ENCODE assay signal across 25 cellular contexts in the genomic region with DNA sequence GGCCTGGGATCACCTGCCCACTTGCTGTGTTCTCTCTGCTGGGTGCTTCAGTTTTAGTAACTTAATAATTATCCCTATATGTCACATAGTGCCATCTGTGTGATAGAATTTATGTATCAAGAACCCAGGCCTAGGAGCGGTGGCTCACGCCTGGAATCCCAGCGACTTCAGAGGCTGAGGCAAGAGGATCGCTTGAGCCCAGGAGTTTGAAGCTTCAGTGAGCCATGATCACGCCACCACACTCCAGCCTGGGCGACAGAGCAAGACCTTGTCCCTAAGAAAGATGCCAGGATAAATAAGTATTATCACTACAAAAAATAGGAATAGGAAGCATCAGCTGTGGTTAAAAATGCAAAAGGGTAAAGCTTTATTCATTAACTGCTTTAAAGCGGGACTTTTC.
A peak's percentile ranks its signal among the peaks of the same experiment; 100 is the strongest.
DNase-seq lines count a peak whose midpoint lies in the region; ATAC-seq, FAIRE-seq and TF ChIP-seq lines count a peak whose summit lies in the region.
"Had no signal": no experiment of that assay in that cellular context is flagged by ENCODE, and none has a peak within 500 bp of the region (broad histone marks: within the 10 kb centered on the region; RNA-seq: fewer than 3 reads in every experiment).

No MANE protein-coding gene starts in this region.

- H3K36me3 Mint-ChIP-seq in activated naive CD4-positive, alpha-beta T cell treated with anti-CD3 and anti-CD28 coated beads, Interleukin-2, amount 50 U/mL, for 72 hours = peaks cover 0 to 6% of the 10 kb centered on the region in 2 donors
- H3K36me3 Mint-ChIP-seq in immature natural killer cell = peaks cover 0 to 4% (median 0%) of the 10 kb centered on the region in 3 donors

- H3K4me3 Mint-ChIP-seq in immature natural killer cell = no peak overlapping the region
- H3K4me3 Mint-ChIP-seq: CD4-positive, alpha-beta T cell had no signal

- no peak for DNase-seq in activated naive CD4-positive, alpha-beta T cell treated with anti-CD3 and anti-CD28 coated beads, Interleukin-2, amount 50 U/mL, for 72 hours (ENCODE audit: low spot score in 2 of 2)
- no peak for DNase-seq in activated naive CD4-positive, alpha-beta T cell treated with anti-CD3 and anti-CD28 coated beads, Interleukin-2, amount 50 U/mL, for 16 hours
- DNase-seq in D721Med (ENCODE audit: insufficient read length, low spot score) (peak; percentile 6), immature natural killer cell (no peak), middle frontal gyrus (ENCODE audit: extremely low spot score, low spot score) (no peak)
- DNase-seq: Caco-2; CD4-positive, alpha-beta T cell; DMS 273 treated with DMSO at 0.1 percent for 48 hours; DMS79; GF-D8; Kasumi-1; NCI-H1105 treated with DMSO at 0.1 percent for 48 hours; NCI-H146; NCI-H1930; NCI-H2107; NCI-H446; NCI-H524 treated with DMSO at 0.1 percent for 48 hours; NCI-H774 had no signal

- H3K4me1 Mint-ChIP-seq in immature natural killer cell = peaks cover 27 to 62% of the 10 kb centered on the region in 2 donors

- peaks cover 0 to 3% (median 2%) of the 10 kb centered on the region in 3 donors for H3K27me3 Mint-ChIP-seq in immature natural killer cell (ENCODE audit: low read depth in 3 of 3)
- H3K27me3 Mint-ChIP-seq: CD4-positive, alpha-beta T cell had no signal

- peak overlapping the region; percentile 13 to 50 for H3K27ac Mint-ChIP-seq in activated naive CD4-positive, alpha-beta T cell treated with anti-CD3 and anti-CD28 coated beads, Interleukin-2, amount 50 U/mL, for 72 hours
- peak overlapping the region in 4 of 6 donors; percentile 55 to 89 (median 60) for H3K27ac Mint-ChIP-seq in immature natural killer cell

- no peaks in the 10 kb centered on the region for H3K9me3 Mint-ChIP-seq in activated naive CD4-positive, alpha-beta T cell treated with anti-CD3 and anti-CD28 coated beads, Interleukin-2, amount 50 U/mL, for 72 hours
- no peaks in the 10 kb centered on the region for H3K9me3 Mint-ChIP-seq in immature natural killer cell
- H3K9me3 Mint-ChIP-seq: CD4-positive, alpha-beta T cell had no signal

- no peak for TF ChIP-seq CTCF in D721Med (IDR thresholded peaks at IDR 0.05; ENCODE audit: insufficient read depth, missing control alignments)

- FAIRE-seq in D721Med (lab: Jason Lieb, UNC) = no peak
- FAIRE-seq: H54, HTR-8/SVneo, K562, RCC 7860 had no signal

- ATAC-seq in activated naive CD4-positive, alpha-beta T cell treated with anti-CD3 and anti-CD28 coated beads, Interleukin-2, amount 50 U/mL, for 72 hours = no peak
- ATAC-seq in HG02884 (IDR thresholded peaks at IDR 0.05; ENCODE audit: unreplicated experiment) = no peak
- no peak for ATAC-seq in GM19452 (IDR thresholded peaks at IDR 0.05; ENCODE audit: unreplicated experiment)
- ATAC-seq: K562, SK-N-SH treated with all-trans-retinoic acid at 6 μM for 48 hours had no signal
